ENCODE assay signal across 32 cellular contexts in the genomic region with DNA sequence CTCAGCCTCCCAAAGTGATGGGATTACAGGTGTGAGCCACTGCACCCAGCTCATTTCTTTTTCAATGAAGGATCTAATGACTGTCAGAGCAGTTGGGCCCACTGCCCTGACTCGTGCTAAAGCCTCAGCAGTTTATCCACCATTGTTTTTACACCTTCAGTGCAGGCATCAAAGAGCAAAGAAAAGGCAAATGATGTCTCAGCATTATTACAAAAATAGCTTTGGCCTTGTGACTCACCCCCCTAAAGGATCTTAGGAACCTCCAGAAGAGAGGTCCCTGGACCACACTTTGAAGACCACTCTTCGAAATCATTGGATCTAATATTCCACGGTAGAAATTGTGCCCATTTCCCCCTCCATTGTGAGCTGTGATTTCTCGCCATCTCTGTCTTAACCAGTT. TPM values are rescaled to one million over a fixed set of nuclear protein-coding genes. Genes with fewer than 3 reads are reported as not detected.
"Had no signal": no experiment of that assay in that cellular context is flagged by ENCODE, and none has a peak within 500 bp of the region (broad histone marks: within the 10 kb centered on the region; RNA-seq: fewer than 3 reads in every experiment).

No MANE protein-coding gene starts in this region.

- H3K9me3 ChIP-seq: ascending aorta, gastrocnemius medialis, left lung, neutrophil, pancreas, psoas muscle, suprapubic skin, tibial artery had no signal

- DNase-seq: activated CD4-positive, alpha-beta memory T cell treated with anti-CD3 and anti-CD28 coated beads, Interleukin-2, amount 10 ng/mL, durations not matched to agents 7 days and 5 days; activated CD4-positive, alpha-beta T cell treated with anti-CD3 and anti-CD28 coated beads for 1 hour; activated CD4-positive, alpha-beta T cell treated with anti-CD3 and anti-CD28 coated beads, Interleukin-2, amount 10 ng/mL, durations not matched to agents 7 days and 5 days; activated CD8-positive, alpha-beta memory T cell treated with anti-CD3 and anti-CD28 coated beads, Interleukin-2, amount 50 U/mL, for 48 hours; activated gamma-delta T cell; activated naive CD4-positive, alpha-beta T cell treated with anti-CD3 and anti-CD28 coated beads, Interleukin-2, amount 10 ng/mL, durations not matched to agents 7 days and 5 days; activated naive CD8-positive, alpha-beta T cell treated with anti-CD3 and anti-CD28 coated beads, Interleukin-2, amount 10 ng/mL, durations not matched to agents 7 days and 5 days; activated T-cell treated with anti-CD3 and anti-CD28 coated beads, Interleukin-2, amount 50 U/mL, for 24 hours; cortex of kidney; effector memory CD8-positive, alpha-beta T cell; erythroblast; gastrocnemius medialis; glutamatergic neuron; left lung; naive B cell; nephron progenitor cell; pancreas; stimulated activated CD4-positive, alpha-beta T cell treated with anti-CD3 and anti-CD28 coated beads, Interleukin-2, amount 100 ng/mL, for 24 hours; stimulated activated naive B cell treated with anti-CD40 and anti-IgM and Interleukin-4, amounts not matched to agents 10 μg/mL and 1 μg/mL and 100 μg/mL, for 72 hours; T-helper 2 cell; tibial artery had no signal

- H3K27ac ChIP-seq: ascending aorta, gastrocnemius medialis, neutrophil, psoas muscle, suprapubic skin, tibial artery had no signal

- H3K4me2 ChIP-seq: smooth muscle cell had no signal

- H3K4me3 ChIP-seq: ascending aorta, gastrocnemius medialis, left lung, pancreas, psoas muscle, smooth muscle cell, suprapubic skin, tibial artery had no signal

- H3K27me3 ChIP-seq: ascending aorta, gastrocnemius medialis, left lung, pancreas, suprapubic skin had no signal

- H3K4me1 ChIP-seq: ascending aorta had no signal

- H3K36me3 ChIP-seq: ascending aorta, gastrocnemius medialis, neutrophil, pancreas, suprapubic skin, tibial artery had no signal

RNA-seq across cellular contexts. Expression of a gene that starts 21.3 kb away (rescaled TPM):
- total RNA-seq: activated CD4-positive, alpha-beta memory T cell treated with anti-CD3 and anti-CD28 coated beads, Interleukin-2, amount 10 ng/mL, durations not matched to agents 7 days and 5 days; activated CD4-positive, alpha-beta T cell treated with anti-CD3 and anti-CD28 coated beads, Interleukin-2, amount 10 ng/mL, durations not matched to agents 7 days and 5 days; activated naive CD8-positive, alpha-beta T cell treated with anti-CD3 and anti-CD28 coated beads, Interleukin-2, amount 10 ng/mL, durations not matched to agents 7 days and 5 days had no signal

RNA-seq across cellular contexts. Expression of a gene that starts 58.0 kb away (rescaled TPM):
- total RNA-seq: activated CD4-positive, alpha-beta memory T cell treated with anti-CD3 and anti-CD28 coated beads, Interleukin-2, amount 10 ng/mL, durations not matched to agents 7 days and 5 days; activated CD4-positive, alpha-beta T cell treated with anti-CD3 and anti-CD28 coated beads, Interleukin-2, amount 10 ng/mL, durations not matched to agents 7 days and 5 days; activated naive CD8-positive, alpha-beta T cell treated with anti-CD3 and anti-CD28 coated beads, Interleukin-2, amount 10 ng/mL, durations not matched to agents 7 days and 5 days; ascending aorta; cardiac septum; cerebellum; gastrocnemius medialis; left lung; lung microvascular endothelial cell; mesothelial cell of epicardium; pancreas; psoas muscle; smooth muscle cell; suprapubic skin; urinary bladder; WTC11 had no signal
- polyA plus RNA-seq: pancreas, psoas muscle, smooth muscle cell, urinary bladder had no signal
